Comparison of ENCODE assay signal across 21 cellular contexts in genomic region chr5:65952259-65952658, GRCh38.
"Had no signal": no experiment of that assay in that cellular context is flagged by ENCODE, and none has a peak within 500 bp of the region (broad histone marks: within the 10 kb centered on the region; RNA-seq: fewer than 3 reads in every experiment).

No MANE protein-coding gene starts in this region.

- H3K27me3 ChIP-seq: esophagus squamous epithelium, spleen, suprapubic skin, tibial artery had no signal

- H3K9me3 ChIP-seq: esophagus squamous epithelium, mucosa of descending colon, spleen, suprapubic skin, tibial artery had no signal

- DNase-seq: activated B cell treated with CpG ODN at 0.5 μM for 24 hours; activated CD4-positive, alpha-beta T cell treated with anti-CD3 and anti-CD28 coated beads, Interleukin-2, amount 50 U/mL, for 1 hour; activated CD8-positive, alpha-beta T cell treated with anti-CD3 and anti-CD28 coated beads for 36 hours; activated gamma-delta T cell treated with Interleukin-2 at 50 U/mL for 16 hours; activated naive CD4-positive, alpha-beta T cell treated with anti-CD3 and anti-CD28 coated beads, Interleukin-2, amount 50 U/mL, for 16 hours; activated T-cell treated with anti-CD3 and anti-CD28 coated beads, Interleukin-2, amount 50 U/mL, for 4 hours; dermis blood vessel endothelial cell; effector CD8-positive, alpha-beta T cell; esophagus squamous epithelium; mucosa of descending colon; retina; spleen; stimulated activated naive CD4-positive, alpha-beta T cell; T-helper 17 cell; T1000; tibial artery had no signal

- H3K27ac ChIP-seq: epithelial cell of prostate, esophagus squamous epithelium, spleen, suprapubic skin, tibial artery had no signal

- H3K36me3 ChIP-seq: esophagus squamous epithelium, suprapubic skin, tibial artery had no signal

- ATAC-seq: activated CD8-positive, alpha-beta T cell treated with anti-CD3 and anti-CD28 coated beads for 36 hours; activated T-cell treated with anti-CD3 and anti-CD28 coated beads, Interleukin-2, amount 50 U/mL, for 4 hours; activated T-helper 17 cell treated with anti-CD3 and anti-CD28 coated beads, Interleukin-2, amount 50 U/mL, for 72 hours; left lobe of liver; mucosa of descending colon; T-helper 17 cell had no signal

- H3K4me3 ChIP-seq: esophagus squamous epithelium, lung, mucosa of descending colon, spleen, suprapubic skin, tibial artery had no signal
